Comparison of ENCODE assay signal across 17 cellular contexts in the genomic region with DNA sequence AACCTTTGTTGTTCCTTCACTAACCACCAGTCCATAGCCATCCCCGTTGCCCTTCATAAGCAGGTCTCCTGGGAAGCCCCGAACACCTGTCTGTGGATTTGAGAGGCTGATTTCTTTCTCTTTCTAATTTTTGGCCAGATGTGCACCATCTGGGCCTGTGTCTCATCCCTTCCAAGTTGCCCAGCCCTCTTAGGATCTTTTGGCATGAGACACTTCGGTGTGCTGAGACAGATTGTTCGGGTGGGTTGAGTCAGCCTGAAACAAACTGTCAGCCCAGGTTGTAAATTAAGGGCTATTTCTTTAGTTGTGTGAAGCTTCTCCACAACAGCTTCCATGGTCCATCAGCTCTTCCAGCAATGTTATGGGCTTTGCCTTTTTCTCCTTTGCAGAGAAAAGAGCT. TPM values are rescaled to one million over a fixed set of nuclear protein-coding genes. Genes with fewer than 3 reads are reported as not detected.
DNase-seq lines count a peak whose midpoint lies in the region; ATAC-seq lines count a peak whose summit lies in the region.
"Had no signal": no experiment of that assay in that cellular context is flagged by ENCODE, and none has a peak within 500 bp of the region (broad histone marks: within the 10 kb centered on the region; RNA-seq: fewer than 3 reads in every experiment).

No MANE protein-coding gene starts in this region.

- H3K27me3 Mint-ChIP-seq in activated T-cell treated with anti-CD3 and anti-CD28 coated beads, Interleukin-2, amount 50 U/mL, for 4 hours (ENCODE audit: low read depth): peaks cover 4% of the 10 kb centered on the region
- H3K27me3 Mint-ChIP-seq in effector memory CD8-positive, alpha-beta T cell: peaks cover 11 to 13% of the 10 kb centered on the region in 2 donors

- H3K27ac ChIP-seq in rectal smooth muscle tissue (ENCODE audit: low read depth, low read length): peak overlapping the region; percentile 18
- H3K27ac ChIP-seq: cardiac muscle cell, ovary had no signal

- H3K9ac ChIP-seq in rectal smooth muscle tissue (ENCODE audit: low read length): no peak overlapping the region
- H3K9ac ChIP-seq: SK-N-SH had no signal

- H3K4me3 ChIP-seq in rectal smooth muscle tissue (ENCODE audit: low read length): no peak overlapping the region
- H3K4me3 ChIP-seq: cardiac muscle cell, GM12878, ovary had no signal

- H3K36me3 ChIP-seq in rectal smooth muscle tissue (ENCODE audit: control insufficient read depth, insufficient read depth, low read length): no peaks in the 10 kb centered on the region
- H3K36me3 ChIP-seq: cardiac muscle cell, ovary had no signal

- no peak for DNase-seq in activated T-cell treated with anti-CD3 and anti-CD28 coated beads, Interleukin-2, amount 50 U/mL, for 4 hours
- DNase-seq in activated T-cell treated with anti-CD3 and anti-CD28 coated beads, Interleukin-2, amount 50 U/mL, for 48 hours: no peak
- DNase-seq in NCI-H1694 (lab: John Stamatoyannopoulos, UW): peak; percentile 41
- no peak for DNase-seq in effector memory CD8-positive, alpha-beta T cell
- DNase-seq in SIG-M5 treated with dmso at 0.1 percent for 504 hours (lab: John Stamatoyannopoulos, UW; ENCODE audit: unreplicated experiment): no peak
- no peak for DNase-seq in SW 1271 (lab: John Stamatoyannopoulos, UW)
- DNase-seq: activated CD4-positive, alpha-beta T cell treated with anti-CD3 and anti-CD28 coated beads for 48 hours; activated gamma-delta T cell treated with Interleukin-2 at 50 U/mL for 16 hours; hippocampal formation; left ventricle myocardium superior; NCI-H2029; ovary; SK-N-SH had no signal

- ATAC-seq in activated T-cell treated with anti-CD3 and anti-CD28 coated beads, Interleukin-2, amount 50 U/mL, for 4 hours: no peak
- ATAC-seq in effector memory CD8-positive, alpha-beta T cell (replicated peaks): no peak
- ATAC-seq in GM19324 (IDR thresholded peaks at IDR 0.05; ENCODE audit: low FRiP score, unreplicated experiment): no peak
- ATAC-seq: GM12878, left ventricle myocardium superior had no signal

- H3K27ac Mint-ChIP-seq in effector memory CD8-positive, alpha-beta T cell: peak overlapping the region in 1 of 2 donors; percentile 86

- no peaks in the 10 kb centered on the region for H3K36me3 Mint-ChIP-seq in activated T-cell treated with anti-CD3 and anti-CD28 coated beads, Interleukin-2, amount 50 U/mL, for 4 hours (ENCODE audit: insufficient read depth)
- peaks cover 16% of the 10 kb centered on the region for H3K36me3 Mint-ChIP-seq in effector memory CD8-positive, alpha-beta T cell (ENCODE audit: insufficient read depth)

- no peaks in the 10 kb centered on the region for H3K9me3 Mint-ChIP-seq in activated T-cell treated with anti-CD3 and anti-CD28 coated beads, Interleukin-2, amount 50 U/mL, for 4 hours
- peaks cover 0 to 8% of the 10 kb centered on the region in 2 donors for H3K9me3 Mint-ChIP-seq in effector memory CD8-positive, alpha-beta T cell

- peaks cover 21% of the 10 kb centered on the region for H3K4me1 Mint-ChIP-seq in activated T-cell treated with anti-CD3 and anti-CD28 coated beads, Interleukin-2, amount 50 U/mL, for 4 hours (ENCODE audit: low read depth)
- H3K4me1 Mint-ChIP-seq in effector memory CD8-positive, alpha-beta T cell (ENCODE audit: low read depth in 2 of 2): peaks cover 14 to 17% of the 10 kb centered on the region in 2 donors

- H3K27me3 ChIP-seq in rectal smooth muscle tissue (ENCODE audit: control insufficient read depth, insufficient read depth, low read length): no peaks in the 10 kb centered on the region
- H3K27me3 ChIP-seq: ovary had no signal

- peak overlapping the region; percentile 41 for H3K4me3 Mint-ChIP-seq in activated T-cell treated with anti-CD3 and anti-CD28 coated beads, Interleukin-2, amount 50 U/mL, for 4 hours
- H3K4me3 Mint-ChIP-seq in effector memory CD8-positive, alpha-beta T cell: peak overlapping the region; percentile 84 to 86

- H3K4me1 ChIP-seq in rectal smooth muscle tissue (ENCODE audit: control insufficient read depth, insufficient read depth, low read length): peaks cover 15% of the 10 kb centered on the region

RNA-seq across cellular contexts. Expression of gene DNAJC11, which starts 1.4 kb away (rescaled TPM):
- total RNA-seq in activated T-cell treated with anti-CD3 and anti-CD28 coated beads, Interleukin-2, amount 50 U/mL, for 4 hours: 10 to 100 TPM; 84.7 to 99.7 (median 92.8) TPM
